ENCODE assay signal across 8 cellular contexts in genomic region chr6:28648878-28649375, GRCh38.
A peak's percentile ranks its signal among the peaks of the same experiment; 100 is the strongest.
DNase-seq lines count a peak whose midpoint lies in the region; ATAC-seq and TF ChIP-seq lines count a peak whose summit lies in the region.

No MANE protein-coding gene starts in this region.

- no peaks in the 10 kb centered on the region for H3K36me3 ChIP-seq in OCI-LY1 (ENCODE audit: insufficient read depth, low read length)
- H3K36me3 ChIP-seq in adrenal gland (replicated peaks in 1 of 2), result no peaks in the 10 kb centered on the region

- no peaks in the 10 kb centered on the region for H3K9me2 ChIP-seq in OCI-LY1 (ENCODE audit: low read depth, low read length)

- ATAC-seq in GM19395 (IDR thresholded peaks at IDR 0.05; ENCODE audit: unreplicated experiment) (no peak), GM21576 (IDR thresholded peaks at IDR 0.05; ENCODE audit: unreplicated experiment) (no peak)

- intact Hi-C loops in adrenal gland (cut with DNase I), result no loop called here

- H3K4me1 ChIP-seq in OCI-LY1 (ENCODE audit: insufficient read depth, low read length, severe bottlenecking), result peaks cover 10% of the 10 kb centered on the region
- peaks cover 0 to 5% of the 10 kb centered on the region in 2 donors for H3K4me1 ChIP-seq in adrenal gland (replicated peaks in 1 of 2)

- H3K4me2 ChIP-seq in OCI-LY1 (ENCODE audit: low read length), result peak overlapping the region; percentile 83

- TF ChIP-seq POLR2A in adrenal gland (IDR thresholded peaks at IDR 0.05), result no peak

- TF ChIP-seq CTCF in OCI-LY1 (IDR thresholded peaks at IDR 0.05; ENCODE audit: low read length) (no peak), epithelial cell of esophagus (IDR thresholded peaks at IDR 0.05; ENCODE audit: insufficient read depth, low read depth, low read length, missing control alignments) (no peak), adrenal gland (IDR thresholded peaks at IDR 0.05) (no peak)

- DNase-seq in epithelial cell of esophagus (ENCODE audit: low read depth), result no peak
- DNase-seq in skeletal muscle cell (ENCODE audit: low read depth), result no peak
- no peak for DNase-seq in NCI-H2196 (lab: John Stamatoyannopoulos, UW; ENCODE audit: unreplicated experiment)
- DNase-seq in adrenal gland, result no peak

- H3K9me3 ChIP-seq in OCI-LY1 (ENCODE audit: low read length) (no peaks in the 10 kb centered on the region), adrenal gland (replicated peaks in 1 of 3) (no peaks in the 10 kb centered on the region)

- peak overlapping the region; percentile 96; the same call in 1 of the 2 replicates for H2AFZ ChIP-seq in OCI-LY1 (ENCODE audit: low read length)

- WGBS in adrenal gland, 4 donors, result 4 to 6% (median 5%) methylated on average over 10 of the region's 10 CpGs

- no peaks in the 10 kb centered on the region for H4K20me1 ChIP-seq in OCI-LY1 (ENCODE audit: insufficient read depth, low read length)

- H3K9ac ChIP-seq in OCI-LY1 (ENCODE audit: low read length), result peak overlapping the region; percentile 64

- H3K27me3 ChIP-seq in OCI-LY1 (ENCODE audit: insufficient read depth, low read length) (no peaks in the 10 kb centered on the region), adrenal gland (no peaks in the 10 kb centered on the region)

- H3K27ac ChIP-seq in OCI-LY1 (ENCODE audit: low read depth, low read length, poor library complexity, severe bottlenecking) (no peak overlapping the region), adrenal gland (no peak overlapping the region)

- no peaks in the 10 kb centered on the region for H3F3A ChIP-seq in OCI-LY1 (ENCODE audit: insufficient read depth, low read length)

- H3K4me3 ChIP-seq in GM08714 (ENCODE audit: low read length) (peak overlapping the region; percentile 99), OCI-LY1 (ENCODE audit: low read depth, low read length, poor library complexity, severe bottlenecking) (peak overlapping the region; percentile 74), epithelial cell of esophagus (ENCODE audit: low read length) (peak overlapping the region; percentile 63), skeletal muscle cell (ENCODE audit: low read depth, low read length) (peak overlapping the region; percentile 68), adrenal gland (peak overlapping the region in 2 of 4 donors; percentile 7 to 51)

- no peaks in the 10 kb centered on the region for H3K79me2 ChIP-seq in OCI-LY1 (ENCODE audit: insufficient read depth, low read length)
